1 cellular context compared by ENCODE assay signal in genomic region chr3:41863024-41863423, GRCh38.
TF ChIP-seq lines count a peak whose summit lies in the region.

No MANE protein-coding gene starts in this region.

TF ChIP-seq in GM23338, 12 proteins besides CTCF, POLR2A, EP300 and RAD21 (continued from another document):
- TF ChIP-seq, protein P1, sequence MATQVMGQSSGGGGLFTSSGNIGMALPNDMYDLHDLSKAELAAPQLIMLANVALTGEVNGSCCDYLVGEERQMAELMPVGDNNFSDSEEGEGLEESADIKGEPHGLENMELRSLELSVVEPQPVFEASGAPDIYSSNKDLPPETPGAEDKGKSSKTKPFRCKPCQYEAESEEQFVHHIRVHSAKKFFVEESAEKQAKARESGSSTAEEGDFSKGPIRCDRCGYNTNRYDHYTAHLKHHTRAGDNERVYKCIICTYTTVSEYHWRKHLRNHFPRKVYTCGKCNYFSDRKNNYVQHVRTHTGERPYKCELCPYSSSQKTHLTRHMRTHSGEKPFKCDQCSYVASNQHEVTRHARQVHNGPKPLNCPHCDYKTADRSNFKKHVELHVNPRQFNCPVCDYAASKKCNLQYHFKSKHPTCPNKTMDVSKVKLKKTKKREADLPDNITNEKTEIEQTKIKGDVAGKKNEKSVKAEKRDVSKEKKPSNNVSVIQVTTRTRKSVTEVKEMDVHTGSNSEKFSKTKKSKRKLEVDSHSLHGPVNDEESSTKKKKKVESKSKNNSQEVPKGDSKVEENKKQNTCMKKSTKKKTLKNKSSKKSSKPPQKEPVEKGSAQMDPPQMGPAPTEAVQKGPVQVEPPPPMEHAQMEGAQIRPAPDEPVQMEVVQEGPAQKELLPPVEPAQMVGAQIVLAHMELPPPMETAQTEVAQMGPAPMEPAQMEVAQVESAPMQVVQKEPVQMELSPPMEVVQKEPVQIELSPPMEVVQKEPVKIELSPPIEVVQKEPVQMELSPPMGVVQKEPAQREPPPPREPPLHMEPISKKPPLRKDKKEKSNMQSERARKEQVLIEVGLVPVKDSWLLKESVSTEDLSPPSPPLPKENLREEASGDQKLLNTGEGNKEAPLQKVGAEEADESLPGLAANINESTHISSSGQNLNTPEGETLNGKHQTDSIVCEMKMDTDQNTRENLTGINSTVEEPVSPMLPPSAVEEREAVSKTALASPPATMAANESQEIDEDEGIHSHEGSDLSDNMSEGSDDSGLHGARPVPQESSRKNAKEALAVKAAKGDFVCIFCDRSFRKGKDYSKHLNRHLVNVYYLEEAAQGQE (IDR thresholded peaks at IDR 0.05; ENCODE audit: unreplicated experiment) = no peak
- TF ChIP-seq CREB1 (CRISPR knock-in tag; IDR thresholded peaks at IDR 0.05; ENCODE audit: low read depth) (no peak), NANOG (IDR thresholded peaks at IDR 0.05; ENCODE audit: borderline replicate concordance) (no peak), STAT1 (IDR thresholded peaks at IDR 0.05; ENCODE audit: unreplicated experiment) (no peak), EZH2 (IDR thresholded peaks at IDR 0.05; ENCODE audit: low read depth, unreplicated experiment) (no peak)
- TF ChIP-seq, protein P2, sequence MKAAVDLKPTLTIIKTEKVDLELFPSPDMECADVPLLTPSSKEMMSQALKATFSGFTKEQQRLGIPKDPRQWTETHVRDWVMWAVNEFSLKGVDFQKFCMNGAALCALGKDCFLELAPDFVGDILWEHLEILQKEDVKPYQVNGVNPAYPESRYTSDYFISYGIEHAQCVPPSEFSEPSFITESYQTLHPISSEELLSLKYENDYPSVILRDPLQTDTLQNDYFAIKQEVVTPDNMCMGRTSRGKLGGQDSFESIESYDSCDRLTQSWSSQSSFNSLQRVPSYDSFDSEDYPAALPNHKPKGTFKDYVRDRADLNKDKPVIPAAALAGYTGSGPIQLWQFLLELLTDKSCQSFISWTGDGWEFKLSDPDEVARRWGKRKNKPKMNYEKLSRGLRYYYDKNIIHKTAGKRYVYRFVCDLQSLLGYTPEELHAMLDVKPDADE (IDR thresholded peaks at IDR 0.05) = no peak
